4 cellular contexts compared by ENCODE assay signal in the genomic region with DNA sequence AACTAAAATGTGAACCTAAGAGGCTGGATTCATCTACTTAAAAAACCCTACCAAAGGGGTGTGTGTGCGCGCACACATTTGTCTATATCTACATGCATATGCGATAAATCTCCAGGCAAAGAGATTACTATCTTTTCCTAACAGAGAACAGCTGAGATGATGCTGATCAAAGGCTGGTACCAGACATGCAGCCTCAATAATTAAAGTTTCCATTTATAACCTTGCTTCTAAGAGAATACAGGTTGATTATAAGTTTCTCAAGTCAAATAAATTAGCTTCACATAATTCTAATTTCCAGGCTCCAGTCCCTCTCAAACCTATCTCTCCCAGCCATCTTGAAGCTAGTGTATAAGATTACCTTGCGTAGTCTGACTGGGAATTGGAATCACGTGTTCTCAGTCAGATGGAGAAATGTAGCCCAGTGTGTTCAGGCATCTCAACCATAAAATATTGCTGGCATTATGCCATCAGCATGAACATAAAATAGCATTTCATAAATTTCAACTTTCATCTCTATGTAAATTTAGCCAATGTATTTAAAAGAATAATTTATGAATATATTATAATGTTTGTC.
"Had no signal": no experiment of that assay in that cellular context is flagged by ENCODE, and none has a peak within 500 bp of the region (broad histone marks: within the 10 kb centered on the region; RNA-seq: fewer than 3 reads in every experiment).

No MANE protein-coding gene starts in this region.

- H3K4me3 ChIP-seq: GM23338, K562 had no signal

- DNase-seq: H9, HCEC 1CT had no signal

- ATAC-seq: GM23338, K562 had no signal

- H2AFZ ChIP-seq: GM23338 had no signal

- H3K4me2 ChIP-seq: GM23338 had no signal
